ENCODE assay signal across 8 cellular contexts in the genomic region with DNA sequence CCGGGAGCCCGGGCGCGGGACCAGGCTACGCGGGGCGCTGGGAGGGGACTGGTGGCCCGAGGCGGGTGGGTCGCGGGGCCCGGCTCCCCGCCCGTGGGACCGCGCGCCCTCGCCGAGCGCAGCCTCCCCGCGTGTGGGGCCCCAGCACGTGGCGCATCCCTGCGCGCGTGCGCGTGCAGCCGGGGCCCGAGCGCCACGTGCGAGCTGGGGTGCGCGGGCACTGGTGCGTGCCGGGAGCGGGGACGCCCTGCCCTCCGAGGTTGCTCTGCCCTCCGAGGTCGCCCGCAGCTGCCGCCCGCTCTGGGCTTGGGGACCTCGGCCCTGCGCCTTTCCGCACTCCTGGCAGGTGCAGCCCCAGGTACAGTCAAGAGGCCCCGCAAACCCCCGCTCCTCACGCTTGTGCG. TPM values are rescaled to one million over a fixed set of nuclear protein-coding genes. Genes with fewer than 3 reads are reported as not detected.
A peak's percentile ranks its signal among the peaks of the same experiment; 100 is the strongest.
DNase-seq lines count a peak whose midpoint lies in the region; ATAC-seq and TF ChIP-seq lines count a peak whose summit lies in the region.

No MANE protein-coding gene starts in this region.

- DNase-seq in ACHN, result peak; percentile 53
- peak; percentile 44 for DNase-seq in NCI-H460 (ENCODE audit: extremely low read depth, low read depth)
- peak; percentile 60 for DNase-seq in activated T-cell treated with anti-CD3 and anti-CD28 coated beads, Interleukin-2, amount 50 U/mL, for 4 hours
- DNase-seq in glutamatergic neuron, result peak; percentile 54
- peak in 1 of 2 donors; percentile 38 for DNase-seq in trophoblast cell
- no peak for DNase-seq in hippocampal formation (lab: John Stamatoyannopoulos, UW)

- H3K27me3 Mint-ChIP-seq in activated T-cell treated with anti-CD3 and anti-CD28 coated beads, Interleukin-2, amount 50 U/mL, for 4 hours (ENCODE audit: low read depth), result no peaks in the 10 kb centered on the region
- H3K27me3 Mint-ChIP-seq in glutamatergic neuron (ENCODE audit: unreplicated experiment), result peaks cover 13% of the 10 kb centered on the region

- H3K27ac ChIP-seq in trophoblast cell (ENCODE audit: low read depth, low read length), result no peak overlapping the region

- H3K27me3 ChIP-seq in trophoblast cell (ENCODE audit: insufficient read depth, low read length), result no peaks in the 10 kb centered on the region

- no peak overlapping the region for H2BK12ac ChIP-seq in trophoblast cell (ENCODE audit: low read length)

- peak overlapping the region; percentile 14 for H3K18ac ChIP-seq in trophoblast cell (ENCODE audit: low read length)

- no peak overlapping the region for H3K23ac ChIP-seq in trophoblast cell (ENCODE audit: low read length)

- H2BK120ac ChIP-seq in trophoblast cell (ENCODE audit: insufficient read depth, low read length, poor library complexity), result peak overlapping the region; percentile 37

- peak overlapping the region; percentile 70 for H3K4me3 ChIP-seq in trophoblast cell (ENCODE audit: low read depth, low read length)

- H3K4me1 Mint-ChIP-seq in activated T-cell treated with anti-CD3 and anti-CD28 coated beads, Interleukin-2, amount 50 U/mL, for 4 hours (ENCODE audit: low read depth), result peaks cover 37% of the 10 kb centered on the region
- peaks cover 19% of the 10 kb centered on the region for H3K4me1 Mint-ChIP-seq in glutamatergic neuron (ENCODE audit: low read depth, unreplicated experiment)

- no peaks in the 10 kb centered on the region for H3K36me3 ChIP-seq in trophoblast cell (ENCODE audit: control insufficient read depth in 1 of 2, insufficient read depth in 2 of 2, low read length in 2 of 2)

- H4K12ac ChIP-seq in trophoblast cell (ENCODE audit: low read depth, low read length), result peak overlapping the region; percentile 51

- H4K91ac ChIP-seq in trophoblast cell (ENCODE audit: low read depth, low read length), result peak overlapping the region; percentile 43

- H3K36me3 Mint-ChIP-seq in activated T-cell treated with anti-CD3 and anti-CD28 coated beads, Interleukin-2, amount 50 U/mL, for 4 hours (ENCODE audit: insufficient read depth), result peaks cover 14% of the 10 kb centered on the region
- H3K36me3 Mint-ChIP-seq in glutamatergic neuron (ENCODE audit: unreplicated experiment), result no peaks in the 10 kb centered on the region

- H3K9me3 Mint-ChIP-seq in activated T-cell treated with anti-CD3 and anti-CD28 coated beads, Interleukin-2, amount 50 U/mL, for 4 hours, result no peaks in the 10 kb centered on the region
- peaks cover 10% of the 10 kb centered on the region for H3K9me3 Mint-ChIP-seq in glutamatergic neuron (ENCODE audit: unreplicated experiment)

- peak overlapping the region; percentile 99 for H3K4me2 ChIP-seq in trophoblast cell (ENCODE audit: low read length)

- H3K27ac Mint-ChIP-seq in glutamatergic neuron (ENCODE audit: unreplicated experiment), result no peak overlapping the region

- peak overlapping the region; percentile 71 for H2AFZ ChIP-seq in trophoblast cell (ENCODE audit: insufficient read depth, low read length, poor library complexity)

- no peaks in the 10 kb centered on the region for H3K9me3 ChIP-seq in trophoblast cell (ENCODE audit: insufficient read depth, low read depth, low read length)

- no peak overlapping the region for H3K9ac ChIP-seq in trophoblast cell (ENCODE audit: low read length)

- H4K8ac ChIP-seq in trophoblast cell (ENCODE audit: low read depth, low read length), result peak overlapping the region; percentile 13

- H3K4me3 Mint-ChIP-seq in activated T-cell treated with anti-CD3 and anti-CD28 coated beads, Interleukin-2, amount 50 U/mL, for 4 hours, result peak overlapping the region; percentile 75
- H3K4me3 Mint-ChIP-seq in glutamatergic neuron (ENCODE audit: unreplicated experiment), result no peak overlapping the region

- no peak overlapping the region for H3K14ac ChIP-seq in trophoblast cell (ENCODE audit: low read length)

- H3K79me1 ChIP-seq in trophoblast cell (ENCODE audit: low read length), result peaks cover 3% of the 10 kb centered on the region

- no peak overlapping the region for H2BK5ac ChIP-seq in trophoblast cell (ENCODE audit: low read depth, low read length, poor library complexity)

- in situ Hi-C loops in ACHN (cut with HindIII; ENCODE audit: low pct_ligation_motif_present, low pct_unique_long_range_greater_than_20kb, low sequenced_read_pairs), result no loop called here

- ATAC-seq in GM18520 (IDR thresholded peaks at IDR 0.05; ENCODE audit: unreplicated experiment), result peak; percentile 27
- ATAC-seq in HG03039 (IDR thresholded peaks at IDR 0.05; ENCODE audit: unreplicated experiment), result peak; percentile 34
- peak; percentile 48 to 51 for ATAC-seq in activated T-cell treated with anti-CD3 and anti-CD28 coated beads, Interleukin-2, amount 50 U/mL, for 4 hours

- H3K79me2 ChIP-seq in trophoblast cell (ENCODE audit: control insufficient read depth, insufficient read depth, low read length, poor library complexity), result no peaks in the 10 kb centered on the region

- peaks cover 26 to 39% of the 10 kb centered on the region in 2 experiments for H3K4me1 ChIP-seq in trophoblast cell (ENCODE audit: control insufficient read depth in 1 of 2, insufficient read depth in 2 of 2, low read length in 2 of 2)

- H2AK5ac ChIP-seq in trophoblast cell (ENCODE audit: low read length), result no peak overlapping the region

- TF ChIP-seq CTCF in glutamatergic neuron (IDR thresholded peaks at IDR 0.05; ENCODE audit: partially characterized antibody, unreplicated experiment), result no peak

- no peak overlapping the region for H3K4ac ChIP-seq in trophoblast cell (ENCODE audit: low read depth, low read length)

- no CpG with 5 or more reads among the region's 53 CpGs for WGBS in trophoblast cell (ENCODE audit: extremely low coverage, insufficient coverage, insufficient read length)

RNA-seq across cellular contexts. Expression of gene CCDC88C, which starts 0.4 kb away (rescaled TPM):
- 8.5 and 14.7 TPM in 2 replicates for total RNA-seq in NCI-H460 (2014; rRNA removed; shearing (Covaris generic))
- 10.8 and 19.8 TPM in 2 replicates for polyA plus RNA-seq in NCI-H460 (2014; cell fraction: nucleus; rRNA removed)
- total RNA-seq in activated T-cell treated with anti-CD3 and anti-CD28 coated beads, Interleukin-2, amount 50 U/mL, for 4 hours, result 10 to 100 TPM; 50.3 to 60.2 (median 58.2) TPM
- total RNA-seq in glutamatergic neuron (ENCODE audit: unreplicated experiment), result 68.0 TPM
- 3.1 and 3.4 TPM in 2 replicates for polyA plus RNA-seq in trophoblast cell (2013)

Comparison
In these comparisons a context has a peak if more than half of its experiments do, and no peak if none do; other contexts are left out.
1. DNase-seq: peak in ACHN (single experiment), NCI-H460 (single experiment), activated T-cell treated with anti-CD3 and anti-CD28 coated beads, Interleukin-2, amount 50 U/mL, for 4 hours (single experiment) and glutamatergic neuron (single experiment); none in hippocampal formation (0 of 2).
2. Peak in every context shown above with its lines, with median percentiles within 50 percentile points of each other: ATAC-seq.